In the genomic region with DNA sequence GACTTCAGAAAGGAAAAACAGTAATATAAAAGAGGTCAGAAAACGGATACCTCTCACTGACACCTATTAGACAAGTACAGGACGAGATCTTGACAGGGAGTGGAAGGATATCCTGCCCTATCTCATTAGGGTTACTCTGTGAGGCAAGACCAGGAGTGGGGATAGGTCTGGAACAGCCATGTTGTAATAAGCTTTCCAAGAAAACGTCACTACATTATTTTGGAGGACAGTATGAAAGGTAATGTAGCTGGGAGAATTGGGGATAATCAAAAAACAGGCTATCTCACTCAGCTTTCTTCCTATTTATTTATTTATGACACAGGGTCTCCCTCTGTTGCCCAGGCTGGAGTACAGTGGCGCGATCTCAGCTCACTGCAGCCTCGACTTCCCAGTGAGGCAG, we compare ENCODE assay signal across 24 cellular contexts.
"Had no signal": no experiment of that assay in that cellular context is flagged by ENCODE, and none has a peak within 500 bp of the region (broad histone marks: within the 10 kb centered on the region; RNA-seq: fewer than 3 reads in every experiment).

No MANE protein-coding gene starts in this region.

- H3K4me2 ChIP-seq: hepatocyte had no signal

- H3K27ac ChIP-seq: hepatocyte, left ventricle myocardium inferior, lower lobe of right lung, parathyroid adenoma, psoas muscle, spleen, tibial artery, upper lobe of left lung, uterus had no signal

- H3K9ac ChIP-seq: parathyroid adenoma had no signal

- H3K4me3 ChIP-seq: hepatocyte, left ventricle myocardium inferior, lower lobe of right lung, psoas muscle, spleen, tibial artery, upper lobe of left lung, uterus had no signal

- FAIRE-seq: endothelial cell of umbilical vein, kidney had no signal

- H3K27me3 ChIP-seq: hepatocyte, spleen, tibial artery, upper lobe of left lung, uterus had no signal

- H3K79me2 ChIP-seq: hepatocyte, parathyroid adenoma had no signal

- H3K36me3 ChIP-seq: left ventricle myocardium inferior, lower lobe of right lung, spleen, tibial artery, upper lobe of left lung, uterus had no signal

- H2AFZ ChIP-seq: hepatocyte, parathyroid adenoma had no signal

- DNase-seq: effector CD4-positive, alpha-beta T cell; endodermal cell; foreskin melanocyte; head of caudate nucleus; kidney; left cardiac atrium; left ventricle myocardium inferior; lower lobe of right lung; occipital lobe; psoas muscle; retina; stimulated activated CD4-positive, alpha-beta T cell treated with anti-CD3 and anti-CD28 coated beads, Interleukin-15, amount 100 ng/mL, for 24 hours; stimulated activated CD4-positive, alpha-beta T cell treated with anti-CD3 and anti-CD28 coated beads, Interleukin-1b, Interleukin-23, amount 100 ng/mL, for 48 hours; stimulated activated CD4-positive, alpha-beta T cell treated with anti-CD3 and anti-CD28 coated beads, Interleukin-4, amount 100 ng/mL, for 24 hours; tibial artery; upper lobe of left lung; uterus had no signal

- ATAC-seq: left cardiac atrium; lower lobe of right lung; natural killer cell treated with Interleukin-12 subunit alpha and Interleukin-12 subunit beta and Interleukin-15 and Interleukin-18, amount 100 ng/mL, for 72 hours; psoas muscle; sciatic nerve; stimulated activated memory B cell treated with anti-CD40 and anti-IgM and Interleukin-4, amounts not matched to agents 10 μg/mL and 1 μg/mL and 100 μg/mL, for 72 hours had no signal

- H3K9me3 ChIP-seq: left ventricle myocardium inferior, lower lobe of right lung, psoas muscle, spleen, tibial artery, upper lobe of left lung, uterus had no signal

- H3K4me1 ChIP-seq: lower lobe of right lung, parathyroid adenoma, tibial artery, uterus had no signal
